28 cellular contexts compared by ENCODE assay signal in genomic region chr1:167734841-167735240, GRCh38.
"Had no signal": no experiment of that assay in that cellular context is flagged by ENCODE, and none has a peak within 500 bp of the region (broad histone marks: within the 10 kb centered on the region; RNA-seq: fewer than 3 reads in every experiment).

No MANE protein-coding gene starts in this region.

- H3K4me3 ChIP-seq: stomach, suprapubic skin, testis, thoracic aorta, thyroid gland, tibial artery, tibial nerve, transverse colon, upper lobe of left lung, upper lobe of right lung, uterus, vagina had no signal

- H3K27ac Mint-ChIP-seq: stimulated activated effector memory CD8-positive, alpha-beta T cell treated with anti-CD3 and anti-CD28 coated beads, Interleukin-12 subunit alpha, Interleukin-12 subunit beta, amount 100 ng/mL, for 72 hours; stimulated activated memory B cell treated with anti-CD40 and anti-IgM and Interleukin-4, amounts not matched to agents 10 μg/mL and 1 μg/mL and 100 μg/mL, for 72 hours; stimulated activated naive B cell treated with anti-CD40 and anti-IgM and Interleukin-4, amounts not matched to agents 10 μg/mL and 1 μg/mL and 100 μg/mL, for 72 hours; stimulated activated naive CD8-positive, alpha-beta T cell treated with anti-CD3 and anti-CD28 coated beads, Interleukin-15, Interleukin-2, amounts not matched to agents 100 ng/mL and 50 ng/mL, for 24 hours; type B pancreatic cell had no signal

- H3K36me3 Mint-ChIP-seq: stimulated activated effector memory CD8-positive, alpha-beta T cell treated with anti-CD3 and anti-CD28 coated beads, Interleukin-12 subunit alpha, Interleukin-12 subunit beta, amount 100 ng/mL, for 72 hours had no signal

- H3K9me3 Mint-ChIP-seq: stimulated activated effector memory CD8-positive, alpha-beta T cell treated with anti-CD3 and anti-CD28 coated beads, Interleukin-12 subunit alpha, Interleukin-12 subunit beta, amount 100 ng/mL, for 72 hours; stimulated activated memory B cell treated with anti-CD40 and anti-IgM and Interleukin-4, amounts not matched to agents 10 μg/mL and 1 μg/mL and 100 μg/mL, for 72 hours; stimulated activated naive CD8-positive, alpha-beta T cell treated with anti-CD3 and anti-CD28 coated beads, Interleukin-15, amount 100 ng/mL, for 72 hours; stimulated activated naive CD8-positive, alpha-beta T cell treated with anti-CD3 and anti-CD28 coated beads, Interleukin-15, Interleukin-2, amounts not matched to agents 100 ng/mL and 50 ng/mL, for 24 hours; type B pancreatic cell had no signal

- H3K4me3 Mint-ChIP-seq: stimulated activated effector memory CD8-positive, alpha-beta T cell treated with anti-CD3 and anti-CD28 coated beads, Interleukin-12 subunit alpha, Interleukin-12 subunit beta, amount 100 ng/mL, for 72 hours; stimulated activated memory B cell treated with anti-CD40 and anti-IgM and Interleukin-4, amounts not matched to agents 10 μg/mL and 1 μg/mL and 100 μg/mL, for 72 hours; stimulated activated naive B cell treated with anti-CD40 and anti-IgM and Interleukin-4, amounts not matched to agents 10 μg/mL and 1 μg/mL and 100 μg/mL, for 72 hours; stimulated activated naive CD8-positive, alpha-beta T cell treated with anti-CD3 and anti-CD28 coated beads, Interleukin-15, amount 100 ng/mL, for 72 hours; stimulated activated naive CD8-positive, alpha-beta T cell treated with anti-CD3 and anti-CD28 coated beads, Interleukin-15, Interleukin-2, amounts not matched to agents 100 ng/mL and 50 ng/mL, for 24 hours; type B pancreatic cell had no signal

- H3K27me3 Mint-ChIP-seq: stimulated activated memory B cell treated with anti-CD40 and anti-IgM and Interleukin-4, amounts not matched to agents 10 μg/mL and 1 μg/mL and 100 μg/mL, for 72 hours; stimulated activated naive B cell treated with anti-CD40 and anti-IgM and Interleukin-4, amounts not matched to agents 10 μg/mL and 1 μg/mL and 100 μg/mL, for 72 hours; stimulated activated naive CD8-positive, alpha-beta T cell treated with anti-CD3 and anti-CD28 coated beads, Interleukin-15, amount 100 ng/mL, for 72 hours; stimulated activated naive CD8-positive, alpha-beta T cell treated with anti-CD3 and anti-CD28 coated beads, Interleukin-15, Interleukin-2, amounts not matched to agents 100 ng/mL and 50 ng/mL, for 24 hours; type B pancreatic cell had no signal

- H3K4me1 Mint-ChIP-seq: stimulated activated effector memory CD8-positive, alpha-beta T cell treated with anti-CD3 and anti-CD28 coated beads, Interleukin-12 subunit alpha, Interleukin-12 subunit beta, amount 100 ng/mL, for 72 hours; stimulated activated naive CD8-positive, alpha-beta T cell treated with anti-CD3 and anti-CD28 coated beads, Interleukin-15, amount 100 ng/mL, for 72 hours had no signal

- DNase-seq: stimulated activated CD4-positive, alpha-beta T cell treated with anti-CD3 and anti-CD28 coated beads, Interleukin-2, amount 100 ng/mL, for 48 hours; stimulated activated CD4-positive, alpha-beta T cell treated with anti-CD3 and anti-CD28 coated beads, Interleukin-4, amount 100 ng/mL, for 1 hour; stimulated activated CD4-positive, alpha-beta T cell treated with anti-CD3 and anti-CD28 coated beads, Interleukin-4, amount 100 ng/mL, for 24 hours; stimulated activated CD4-positive, alpha-beta T cell treated with anti-CD3 and anti-CD28 coated beads, Interleukin-4, amount 100 ng/mL, for 4 hours; stimulated activated CD8-positive, alpha-beta memory T cell treated with anti-CD3 and anti-CD28 coated beads, Interleukin-4, amount 100 ng/mL, for 48 hours; stimulated activated naive B cell treated with anti-CD40 and anti-IgM and Interleukin-4, amounts not matched to agents 10 μg/mL and 1 μg/mL and 100 μg/mL, for 72 hours; stimulated activated naive CD4-positive, alpha-beta T cell; stimulated activated naive CD4-positive, alpha-beta T cell treated with Interleukin-2 at 50 U/mL for 16 hours; stimulated activated naive CD8-positive, alpha-beta T cell treated with anti-CD3 and anti-CD28 coated beads, Interleukin-15, amount 100 ng/mL, for 72 hours; stimulated activated naive CD8-positive, alpha-beta T cell treated with anti-CD3 and anti-CD28 coated beads, Interleukin-15, Interleukin-2, amounts not matched to agents 100 U/mL and 50 U/mL, for 24 hours; stomach; substantia nigra; testis; thyroid gland; tibial artery; transverse colon; upper lobe of left lung; upper lobe of right lung; uterus had no signal

- H3K27me3 ChIP-seq: stomach, suprapubic skin, testis, thyroid gland, tibial artery, tibial nerve, transverse colon, upper lobe of left lung, upper lobe of right lung, uterus, vagina had no signal

- H3K9me3 ChIP-seq: stomach, suprapubic skin, testis, thoracic aorta, thyroid gland, tibial artery, tibial nerve, transverse colon, upper lobe of left lung, upper lobe of right lung, uterus, vagina had no signal

- ATAC-seq: stimulated activated effector memory CD8-positive, alpha-beta T cell treated with anti-CD3 and anti-CD28 coated beads, Interleukin-12 subunit alpha, Interleukin-12 subunit beta, amount 100 ng/mL, for 72 hours; stimulated activated memory B cell treated with anti-CD40 and anti-IgM and Interleukin-4, amounts not matched to agents 10 μg/mL and 1 μg/mL and 100 μg/mL, for 72 hours; stimulated activated naive B cell treated with anti-CD40 and anti-IgM and Interleukin-4, amounts not matched to agents 10 μg/mL and 1 μg/mL and 100 μg/mL, for 72 hours; stimulated activated naive CD8-positive, alpha-beta T cell treated with anti-CD3 and anti-CD28 coated beads, Interleukin-15, amount 100 ng/mL, for 72 hours; stimulated activated naive CD8-positive, alpha-beta T cell treated with anti-CD3 and anti-CD28 coated beads, Interleukin-15, Interleukin-2, amounts not matched to agents 100 U/mL and 50 U/mL, for 24 hours; upper lobe of right lung had no signal

- H3K36me3 ChIP-seq: thoracic aorta, thyroid gland, tibial nerve, transverse colon, uterus, vagina had no signal

- FAIRE-seq: urothelium cell line had no signal

- H3K4me1 ChIP-seq: tibial nerve, upper lobe of right lung, uterus had no signal

- H3K27ac ChIP-seq: stomach, suprapubic skin, testis, thoracic aorta, thyroid gland, tibial artery, tibial nerve, upper lobe of left lung, upper lobe of right lung, uterus, vagina had no signal
